In genomic region chr19:40805258-40805868, GRCh38 we compare ENCODE assay signal across 8 cellular contexts. TPM values are rescaled to one million over a fixed set of nuclear protein-coding genes. Genes with fewer than 3 reads are reported as not detected.
DNase-seq lines count a peak whose midpoint lies in the region; ATAC-seq and TF ChIP-seq lines count a peak whose summit lies in the region.
"Had no signal": no experiment of that assay in that cellular context is flagged by ENCODE, and none has a peak within 500 bp of the region (broad histone marks: within the 10 kb centered on the region; RNA-seq: fewer than 3 reads in every experiment).

No MANE protein-coding gene starts in this region.

- no peaks in the 10 kb centered on the region for H3K27me3 ChIP-seq in OCI-LY1 (ENCODE audit: insufficient read depth, low read length)

- peaks cover 26% of the 10 kb centered on the region for H3K79me2 ChIP-seq in OCI-LY1 (ENCODE audit: insufficient read depth, low read length)

- H3K27me3 Mint-ChIP-seq in immature natural killer cell (ENCODE audit: low read depth in 3 of 3) = peaks cover 8 to 14% (median 14%) of the 10 kb centered on the region in 3 donors
- H3K27me3 Mint-ChIP-seq in stimulated activated naive B cell treated with anti-CD40 and anti-IgM and Interleukin-4, amounts not matched to agents 10 μg/mL and 1 μg/mL and 100 μg/mL, for 72 hours = no peaks in the 10 kb centered on the region

- H3K36me3 ChIP-seq in OCI-LY1 (ENCODE audit: insufficient read depth, low read length) = peaks cover 73% of the 10 kb centered on the region

- H3K9me3 Mint-ChIP-seq in activated naive CD4-positive, alpha-beta T cell treated with anti-CD3 and anti-CD28 coated beads, Interleukin-2, amount 50 U/mL, for 72 hours = no peaks in the 10 kb centered on the region
- no peaks in the 10 kb centered on the region for H3K9me3 Mint-ChIP-seq in immature natural killer cell
- no peaks in the 10 kb centered on the region for H3K9me3 Mint-ChIP-seq in stimulated activated naive B cell treated with anti-CD40 and anti-IgM and Interleukin-4, amounts not matched to agents 10 μg/mL and 1 μg/mL and 100 μg/mL, for 72 hours

- TF ChIP-seq CTCF in OCI-LY1 (IDR thresholded peaks at IDR 0.05; ENCODE audit: low read length) = no peak

- no peaks in the 10 kb centered on the region for H3K9me2 ChIP-seq in OCI-LY1 (ENCODE audit: low read depth, low read length)

- H3K9me3 ChIP-seq in OCI-LY1 (ENCODE audit: low read length) = no peaks in the 10 kb centered on the region

- no peak for ATAC-seq in activated naive CD4-positive, alpha-beta T cell treated with anti-CD3 and anti-CD28 coated beads, Interleukin-2, amount 50 U/mL, for 72 hours
- ATAC-seq in stimulated activated naive B cell treated with anti-CD40 and anti-IgM and Interleukin-4, amounts not matched to agents 10 μg/mL and 1 μg/mL and 100 μg/mL, for 72 hours (replicated peaks) = no peak

- H3K4me1 ChIP-seq in OCI-LY1 (ENCODE audit: insufficient read depth, low read length, severe bottlenecking) = peaks cover 68% of the 10 kb centered on the region

- no peak for DNase-seq in activated naive CD4-positive, alpha-beta T cell treated with anti-CD3 and anti-CD28 coated beads, Interleukin-2, amount 50 U/mL, for 72 hours (ENCODE audit: low spot score in 2 of 2)
- DNase-seq in immature natural killer cell (no peak), AML-193 (lab: John Stamatoyannopoulos, UW) (no peak), NCI-H146 (lab: John Stamatoyannopoulos, UW) (no peak), kidney glomerular epithelial cell (lab: John Stamatoyannopoulos, UW) (no peak)
- no peak for DNase-seq in stimulated activated naive B cell treated with anti-CD40 and anti-IgM and Interleukin-4, amounts not matched to agents 10 μg/mL and 1 μg/mL and 100 μg/mL, for 72 hours

- H3K27ac Mint-ChIP-seq in activated naive CD4-positive, alpha-beta T cell treated with anti-CD3 and anti-CD28 coated beads, Interleukin-2, amount 50 U/mL, for 72 hours = peak overlapping the region; percentile 85 to 88
- peak overlapping the region; percentile 87 to 98 (median 92) for H3K27ac Mint-ChIP-seq in immature natural killer cell
- peak overlapping the region; percentile 98 for H3K27ac Mint-ChIP-seq in stimulated activated naive B cell treated with anti-CD40 and anti-IgM and Interleukin-4, amounts not matched to agents 10 μg/mL and 1 μg/mL and 100 μg/mL, for 72 hours

- H3K36me3 Mint-ChIP-seq in activated naive CD4-positive, alpha-beta T cell treated with anti-CD3 and anti-CD28 coated beads, Interleukin-2, amount 50 U/mL, for 72 hours = peaks cover 12 to 28% of the 10 kb centered on the region in 2 donors
- peaks cover 3 to 12% (median 10%) of the 10 kb centered on the region in 3 donors for H3K36me3 Mint-ChIP-seq in immature natural killer cell
- H3K36me3 Mint-ChIP-seq in stimulated activated naive B cell treated with anti-CD40 and anti-IgM and Interleukin-4, amounts not matched to agents 10 μg/mL and 1 μg/mL and 100 μg/mL, for 72 hours = peaks cover 54 to 90% of the 10 kb centered on the region in 2 donors

- H3K4me2 ChIP-seq in OCI-LY1 (ENCODE audit: low read length) = no peak overlapping the region; the same call in 1 of the 2 replicates

- no peak overlapping the region for H3K4me3 ChIP-seq in OCI-LY1 (ENCODE audit: low read depth, low read length, poor library complexity, severe bottlenecking)

- H3F3A ChIP-seq in OCI-LY1 (ENCODE audit: insufficient read depth, low read length) = no peaks in the 10 kb centered on the region

- no peak overlapping the region for H3K4me3 Mint-ChIP-seq in immature natural killer cell
- H3K4me3 Mint-ChIP-seq in stimulated activated naive B cell treated with anti-CD40 and anti-IgM and Interleukin-4, amounts not matched to agents 10 μg/mL and 1 μg/mL and 100 μg/mL, for 72 hours = peak overlapping the region; percentile 83 to 93

- H3K4me1 Mint-ChIP-seq in immature natural killer cell = peaks cover 77 to 92% of the 10 kb centered on the region in 2 donors
- H3K4me1 Mint-ChIP-seq in stimulated activated naive B cell treated with anti-CD40 and anti-IgM and Interleukin-4, amounts not matched to agents 10 μg/mL and 1 μg/mL and 100 μg/mL, for 72 hours = peaks cover 76 to 100% of the 10 kb centered on the region in 2 donors

- no peak overlapping the region for H2AFZ ChIP-seq in OCI-LY1 (ENCODE audit: low read length)

- peak overlapping the region; percentile 86 for H3K27ac ChIP-seq in OCI-LY1 (ENCODE audit: low read depth, low read length, poor library complexity, severe bottlenecking)

- no peaks in the 10 kb centered on the region for H4K20me1 ChIP-seq in OCI-LY1 (ENCODE audit: insufficient read depth, low read length)

- H3K9ac ChIP-seq in OCI-LY1 (ENCODE audit: low read length) = no peak overlapping the region

RNA-seq across cellular contexts. Expression of gene EGLN2, which starts 6.4 kb away (rescaled TPM):
- 10 to 100 TPM; 88.3 to 96.7 TPM for total RNA-seq in activated naive CD4-positive, alpha-beta T cell treated with anti-CD3 and anti-CD28 coated beads, Interleukin-2, amount 50 U/mL, for 72 hours
- polyA plus RNA-seq in immature natural killer cell = 100 to 1,000 TPM in 2 of 3 donors, 10 to 100 TPM in 1; 88.4 to 124 (median 101) TPM

RNA-seq across cellular contexts. Expression of gene RAB4B, which starts 27.3 kb away (rescaled TPM):
- 10 to 100 TPM; 42.8 to 60.6 TPM for total RNA-seq in activated naive CD4-positive, alpha-beta T cell treated with anti-CD3 and anti-CD28 coated beads, Interleukin-2, amount 50 U/mL, for 72 hours
- polyA plus RNA-seq in immature natural killer cell = 100 to 1,000 TPM; 129 to 151 (median 150) TPM

RNA-seq across cellular contexts. Expression of gene MIA, which starts 30.0 kb away (rescaled TPM):
- not detected for total RNA-seq in activated naive CD4-positive, alpha-beta T cell treated with anti-CD3 and anti-CD28 coated beads, Interleukin-2, amount 50 U/mL, for 72 hours
- polyA plus RNA-seq in immature natural killer cell = not detected
- total RNA-seq: mononuclear cell had no signal

RNA-seq across cellular contexts. Expression of gene CYP2A6, which starts 44.9 kb away (rescaled TPM):
- under 1 TPM in 1 of 2 donors, not detected in 1; 0.23 TPM for total RNA-seq in activated naive CD4-positive, alpha-beta T cell treated with anti-CD3 and anti-CD28 coated beads, Interleukin-2, amount 50 U/mL, for 72 hours
- polyA plus RNA-seq in immature natural killer cell = under 1 TPM in 1 of 3 donors, not detected in 2; 0.48 TPM
- total RNA-seq: mononuclear cell had no signal

RNA-seq across cellular contexts. Expression of gene SNRPA, which starts 54.4 kb away (rescaled TPM):
- 100 to 1,000 TPM; 197 to 227 TPM for total RNA-seq in activated naive CD4-positive, alpha-beta T cell treated with anti-CD3 and anti-CD28 coated beads, Interleukin-2, amount 50 U/mL, for 72 hours
- polyA plus RNA-seq in immature natural killer cell = 10 to 100 TPM; 28.9 to 78.7 (median 39.2) TPM

Comparison
In these comparisons a context has a peak if more than half of its experiments do, and no peak if none do; other contexts are left out.
1. H3K4me3 Mint-ChIP-seq: peak in stimulated activated naive B cell treated with anti-CD40 and anti-IgM and Interleukin-4, amounts not matched to agents 10 μg/mL and 1 μg/mL and 100 μg/mL, for 72 hours (2 of 2); none in immature natural killer cell (0 of 5).
2. Peak in every context shown above with its lines, with median percentiles within 50 percentile points of each other: H3K27ac Mint-ChIP-seq.